ENCODE assay signal across 10 cellular contexts in genomic region chr6:137202078-137202477, GRCh38. TPM values are rescaled to one million over a fixed set of nuclear protein-coding genes. Genes with fewer than 3 reads are reported as not detected.
DNase-seq lines count a peak whose midpoint lies in the region; ATAC-seq and TF ChIP-seq lines count a peak whose summit lies in the region.
"Had no signal": no experiment of that assay in that cellular context is flagged by ENCODE, and none has a peak within 500 bp of the region (broad histone marks: within the 10 kb centered on the region; RNA-seq: fewer than 3 reads in every experiment).

No MANE protein-coding gene starts in this region.

- H3K79me2 ChIP-seq in neural progenitor cell (ENCODE audit: low read depth): no peaks in the 10 kb centered on the region

- H3K36me3 ChIP-seq in neural progenitor cell: peaks cover 40% of the 10 kb centered on the region
- peaks cover 52% of the 10 kb centered on the region for H3K36me3 ChIP-seq in effector memory CD4-positive, alpha-beta T cell (ENCODE audit: control insufficient read depth, insufficient read depth, low read length)

- no peak overlapping the region for H3K27ac Mint-ChIP-seq in effector memory CD8-positive, alpha-beta T cell
- H3K27ac Mint-ChIP-seq in neural progenitor cell: no peak overlapping the region
- H3K27ac Mint-ChIP-seq in activated T-helper 1 cell treated with anti-CD3 and anti-CD28 coated beads, Interleukin-12 subunit alpha, Interleukin-12 subunit beta, Interleukin-2, Interleukin-4 antibody, amounts not matched to agents 30 ng/mL and 10 ng/mL and 1 ng/mL, durations not matched to agents 14 hours and 24 hours and 36 hours: no peak overlapping the region

- peaks cover 11 to 14% of the 10 kb centered on the region in 2 donors for H3K4me1 Mint-ChIP-seq in effector memory CD8-positive, alpha-beta T cell (ENCODE audit: low read depth in 2 of 2)
- H3K4me1 Mint-ChIP-seq in neural progenitor cell: no peaks in the 10 kb centered on the region
- peaks cover 4% of the 10 kb centered on the region for H3K4me1 Mint-ChIP-seq in activated T-helper 1 cell treated with anti-CD3 and anti-CD28 coated beads, Interleukin-12 subunit alpha, Interleukin-12 subunit beta, Interleukin-2, Interleukin-4 antibody, amounts not matched to agents 30 ng/mL and 10 ng/mL and 1 ng/mL, durations not matched to agents 14 hours and 24 hours and 36 hours (ENCODE audit: low read depth)

- ATAC-seq in effector memory CD8-positive, alpha-beta T cell (replicated peaks): peak; percentile 77
- no peak for ATAC-seq in HG03108 (IDR thresholded peaks at IDR 0.05; ENCODE audit: unreplicated experiment)

- H3K27me3 Mint-ChIP-seq in effector memory CD8-positive, alpha-beta T cell: no peaks in the 10 kb centered on the region
- H3K27me3 Mint-ChIP-seq in neural progenitor cell (ENCODE audit: insufficient read depth, low read depth): peaks cover 2% of the 10 kb centered on the region
- no peaks in the 10 kb centered on the region for H3K27me3 Mint-ChIP-seq in activated T-helper 1 cell treated with anti-CD3 and anti-CD28 coated beads, Interleukin-12 subunit alpha, Interleukin-12 subunit beta, Interleukin-2, Interleukin-4 antibody, amounts not matched to agents 30 ng/mL and 10 ng/mL and 1 ng/mL, durations not matched to agents 14 hours and 24 hours and 36 hours (ENCODE audit: insufficient read depth)

- H2AFZ ChIP-seq in neural progenitor cell (replicated peaks): no peak overlapping the region

- in situ Hi-C loops in G401 (cut with HindIII; ENCODE audit: low sequenced_read_pairs): no loop called here

- intact Hi-C loops in activated T-helper 1 cell treated with anti-CD3 and anti-CD28 coated beads, Interleukin-12 subunit alpha, Interleukin-12 subunit beta, Interleukin-2, Interleukin-4 antibody, amounts not matched to agents 30 ng/mL and 10 ng/mL and 1 ng/mL, durations not matched to agents 14 hours and 24 hours and 36 hours (cut with micrococcal nuclease): no loop called here

- H3F3A ChIP-seq in neural progenitor cell (ENCODE audit: low read depth): peaks cover 8% of the 10 kb centered on the region

- H3K9ac ChIP-seq in neural progenitor cell: no peak overlapping the region

- no peak overlapping the region for H3K4me2 ChIP-seq in neural progenitor cell

- peak; percentile 21 for TF ChIP-seq CTCF in neural progenitor cell (IDR thresholded peaks at IDR 0.05)

- H3K36me3 Mint-ChIP-seq in effector memory CD8-positive, alpha-beta T cell (ENCODE audit: insufficient read depth): peaks cover 89% of the 10 kb centered on the region
- H3K36me3 Mint-ChIP-seq in neural progenitor cell: peaks cover 53% of the 10 kb centered on the region
- H3K36me3 Mint-ChIP-seq in activated T-helper 1 cell treated with anti-CD3 and anti-CD28 coated beads, Interleukin-12 subunit alpha, Interleukin-12 subunit beta, Interleukin-2, Interleukin-4 antibody, amounts not matched to agents 30 ng/mL and 10 ng/mL and 1 ng/mL, durations not matched to agents 14 hours and 24 hours and 36 hours (ENCODE audit: low read depth): peaks cover 52% of the 10 kb centered on the region

- H3K4me1 ChIP-seq in neural progenitor cell: no peaks in the 10 kb centered on the region
- no peaks in the 10 kb centered on the region for H3K4me1 ChIP-seq in effector memory CD4-positive, alpha-beta T cell (ENCODE audit: control insufficient read depth, insufficient read depth, low read length, poor library complexity, severe bottlenecking)

- no peaks in the 10 kb centered on the region for H3K9me3 Mint-ChIP-seq in effector memory CD8-positive, alpha-beta T cell
- H3K9me3 Mint-ChIP-seq in neural progenitor cell: no peaks in the 10 kb centered on the region
- H3K9me3 Mint-ChIP-seq in activated T-helper 1 cell treated with anti-CD3 and anti-CD28 coated beads, Interleukin-12 subunit alpha, Interleukin-12 subunit beta, Interleukin-2, Interleukin-4 antibody, amounts not matched to agents 30 ng/mL and 10 ng/mL and 1 ng/mL, durations not matched to agents 14 hours and 24 hours and 36 hours: no peaks in the 10 kb centered on the region

- no peak overlapping the region for H3K4me3 Mint-ChIP-seq in effector memory CD8-positive, alpha-beta T cell
- no peak overlapping the region for H3K4me3 Mint-ChIP-seq in neural progenitor cell
- no peak overlapping the region for H3K4me3 Mint-ChIP-seq in activated T-helper 1 cell treated with anti-CD3 and anti-CD28 coated beads, Interleukin-12 subunit alpha, Interleukin-12 subunit beta, Interleukin-2, Interleukin-4 antibody, amounts not matched to agents 30 ng/mL and 10 ng/mL and 1 ng/mL, durations not matched to agents 14 hours and 24 hours and 36 hours

- no peak overlapping the region for H3K4me3 ChIP-seq in neural progenitor cell
- H3K4me3 ChIP-seq in effector memory CD4-positive, alpha-beta T cell (ENCODE audit: insufficient read depth, low read depth, low read length, poor library complexity, severe bottlenecking): no peak overlapping the region
- H3K4me3 ChIP-seq: sigmoid colon had no signal

- H3K27me3 ChIP-seq in neural progenitor cell: no peaks in the 10 kb centered on the region
- H3K27me3 ChIP-seq in effector memory CD4-positive, alpha-beta T cell (replicated peaks; ENCODE audit: control insufficient read depth, insufficient read depth, low read length, poor library complexity, severe bottlenecking): no peaks in the 10 kb centered on the region
- H3K27me3 ChIP-seq: sigmoid colon had no signal

- H3K9me3 ChIP-seq in neural progenitor cell (ENCODE audit: low read depth): no peaks in the 10 kb centered on the region
- H3K9me3 ChIP-seq in effector memory CD4-positive, alpha-beta T cell (ENCODE audit: control insufficient read depth, low read length): no peaks in the 10 kb centered on the region
- H3K9me3 ChIP-seq: sigmoid colon had no signal

- DNase-seq in G401 (ENCODE audit: low spot score) (peak; percentile 38), HT-29 (ENCODE audit: low spot score) (peak; percentile 25), neural progenitor cell (ENCODE audit: low spot score) (no peak), COR-L47 (lab: John Stamatoyannopoulos, UW) (no peak)
- peak in 2 of 3 experiments; percentile 19 to 21 for DNase-seq in effector memory CD8-positive, alpha-beta T cell
- no peak for DNase-seq in activated T-helper 1 cell treated with anti-CD3 and anti-CD28 coated beads, Interleukin-12 subunit alpha, Interleukin-12 subunit beta, Interleukin-2, Interleukin-4 antibody, amounts not matched to agents 30 ng/mL and 10 ng/mL and 1 ng/mL, durations not matched to agents 14 hours and 24 hours and 36 hours (ENCODE audit: low spot score)
- DNase-seq in effector memory CD4-positive, alpha-beta T cell: no peak
- DNase-seq: sigmoid colon had no signal

- no peaks in the 10 kb centered on the region for H4K20me1 ChIP-seq in neural progenitor cell (ENCODE audit: low read depth)

- no peak overlapping the region for H3K27ac ChIP-seq in neural progenitor cell
- H3K27ac ChIP-seq in effector memory CD4-positive, alpha-beta T cell (ENCODE audit: insufficient read depth, low read length, poor library complexity, severe bottlenecking): no peak overlapping the region
- H3K27ac ChIP-seq: sigmoid colon had no signal

RNA-seq across cellular contexts. Expression of gene IFNGR1, which starts 17.1 kb away (rescaled TPM):
- 10.5 and 29.8 TPM in 2 replicates for total RNA-seq in G401 (2014; rRNA removed; shearing (Covaris generic))
- 33.4 and 34.9 TPM in 2 replicates for total RNA-seq in HT-29 (2014; rRNA removed; shearing (Covaris generic))
- total RNA-seq in neural progenitor cell (ENCODE audit: low replicate concordance): 22.7 and 34.0 TPM in 2 replicates
- total RNA-seq in activated T-helper 1 cell treated with anti-CD3 and anti-CD28 coated beads, Interleukin-12 subunit alpha, Interleukin-12 subunit beta, Interleukin-2, Interleukin-4 antibody, amounts not matched to agents 30 ng/mL and 10 ng/mL and 1 ng/mL, durations not matched to agents 14 hours and 24 hours and 36 hours: 12.5 and 12.6 TPM in 2 replicates

RNA-seq across cellular contexts. Expression of gene IL22RA2, which starts 28.6 kb away (rescaled TPM):
- total RNA-seq in G401 (2014; rRNA removed; shearing (Covaris generic)): not detected in 2 replicates
- total RNA-seq in HT-29 (2014; rRNA removed; shearing (Covaris generic)): not detected in 2 replicates
- not detected in 2 replicates for total RNA-seq in neural progenitor cell (ENCODE audit: low replicate concordance)
- not detected in 2 replicates for total RNA-seq in activated T-helper 1 cell treated with anti-CD3 and anti-CD28 coated beads, Interleukin-12 subunit alpha, Interleukin-12 subunit beta, Interleukin-2, Interleukin-4 antibody, amounts not matched to agents 30 ng/mL and 10 ng/mL and 1 ng/mL, durations not matched to agents 14 hours and 24 hours and 36 hours
- total RNA-seq: OCI-LY7, sigmoid colon had no signal

Comparison
In these comparisons a context has a peak if more than half of its experiments do, and no peak if none do; other contexts are left out.
1. DNase-seq: peak in G401 (single experiment), HT-29 (single experiment) and effector memory CD8-positive, alpha-beta T cell (2 of 3); none in neural progenitor cell (single experiment), COR-L47 (single experiment), activated T-helper 1 cell treated with anti-CD3 and anti-CD28 coated beads, Interleukin-12 subunit alpha, Interleukin-12 subunit beta, Interleukin-2, Interleukin-4 antibody, amounts not matched to agents 30 ng/mL and 10 ng/mL and 1 ng/mL, durations not matched to agents 14 hours and 24 hours and 36 hours (single experiment) and effector memory CD4-positive, alpha-beta T cell (0 of 3).